In genomic region chr3:111589303-111590095, GRCh38 we compare ENCODE assay signal across 20 cellular contexts. TPM values are rescaled to one million over a fixed set of nuclear protein-coding genes. Genes with fewer than 3 reads are reported as not detected.
DNase-seq lines count a peak whose midpoint lies in the region; ATAC-seq and TF ChIP-seq lines count a peak whose summit lies in the region.
"Had no signal": no experiment of that assay in that cellular context is flagged by ENCODE, and none has a peak within 500 bp of the region (broad histone marks: within the 10 kb centered on the region; RNA-seq: fewer than 3 reads in every experiment).

No MANE protein-coding gene starts in this region.

- H3K4me3 ChIP-seq in RWPE2 (ENCODE audit: severe bottlenecking), result no peak overlapping the region
- H3K4me3 ChIP-seq in ovary, result no peak overlapping the region

- peaks cover 59% of the 10 kb centered on the region for H3K4me1 Mint-ChIP-seq in activated naive CD4-positive, alpha-beta T cell treated with anti-CD3 and anti-CD28 coated beads for 36 hours (ENCODE audit: low read depth)
- H3K4me1 Mint-ChIP-seq in stimulated activated memory B cell treated with anti-CD40 and anti-IgM and Interleukin-4, amounts not matched to agents 10 μg/mL and 1 μg/mL and 100 μg/mL, for 72 hours, result peaks cover 37% of the 10 kb centered on the region

- H3K4me3 Mint-ChIP-seq in activated naive CD4-positive, alpha-beta T cell treated with anti-CD3 and anti-CD28 coated beads for 36 hours, result peak overlapping the region; percentile 94
- no peak overlapping the region for H3K4me3 Mint-ChIP-seq in stimulated activated memory B cell treated with anti-CD40 and anti-IgM and Interleukin-4, amounts not matched to agents 10 μg/mL and 1 μg/mL and 100 μg/mL, for 72 hours

- CTCF ChIA-PET in activated naive CD4-positive, alpha-beta T cell treated with anti-CD3 and anti-CD28 coated beads for 36 hours (lab: Charles Lee), result interaction anchor here (1.0 to 11.4 kb wide), 7 partner anchors 11 to 78 kb away, joined by 3 to 88 read pairs (median 6); partner anchors contain the start of gene CD96

- intact Hi-C loops in activated naive CD4-positive, alpha-beta T cell treated with anti-CD3 and anti-CD28 coated beads for 36 hours (cut with micrococcal nuclease), result no loop called here
- intact Hi-C loops in ovary (cut with DNase I), result no loop called here

- H3K27me3 ChIP-seq in RWPE2 (ENCODE audit: insufficient read depth, poor library complexity, severe bottlenecking), result no peaks in the 10 kb centered on the region
- H3K27me3 ChIP-seq in ovary, result no peaks in the 10 kb centered on the region

- no peaks in the 10 kb centered on the region for H3K27me3 Mint-ChIP-seq in activated naive CD4-positive, alpha-beta T cell treated with anti-CD3 and anti-CD28 coated beads for 36 hours (ENCODE audit: low read depth)
- H3K27me3 Mint-ChIP-seq in stimulated activated memory B cell treated with anti-CD40 and anti-IgM and Interleukin-4, amounts not matched to agents 10 μg/mL and 1 μg/mL and 100 μg/mL, for 72 hours, result peaks cover 9% of the 10 kb centered on the region

- peaks cover 7% of the 10 kb centered on the region for H3K9me3 Mint-ChIP-seq in activated naive CD4-positive, alpha-beta T cell treated with anti-CD3 and anti-CD28 coated beads for 36 hours
- peaks cover 3% of the 10 kb centered on the region for H3K9me3 Mint-ChIP-seq in stimulated activated memory B cell treated with anti-CD40 and anti-IgM and Interleukin-4, amounts not matched to agents 10 μg/mL and 1 μg/mL and 100 μg/mL, for 72 hours

- TF ChIP-seq EP300 in ovary (IDR thresholded peaks at IDR 0.05), result no peak

- H3K4me1 ChIP-seq in RWPE2 (ENCODE audit: insufficient read depth, poor library complexity, severe bottlenecking) (peaks cover 68% of the 10 kb centered on the region), ovary (ENCODE audit: insufficient read depth) (no peaks in the 10 kb centered on the region)

- ATAC-seq in RWPE2 (ENCODE audit: low read depth) (no peak), GM19452 (IDR thresholded peaks at IDR 0.05; ENCODE audit: unreplicated experiment) (no peak), HG03196 (IDR thresholded peaks at IDR 0.05; ENCODE audit: unreplicated experiment) (no peak)
- ATAC-seq in stimulated activated memory B cell treated with anti-CD40 and anti-IgM and Interleukin-4, amounts not matched to agents 10 μg/mL and 1 μg/mL and 100 μg/mL, for 72 hours, result no peak

- 57 to 71% (median 63%) methylated on average over 2 of the region's 2 CpGs for WGBS in ovary, 3 donors

- H3K36me3 Mint-ChIP-seq in activated naive CD4-positive, alpha-beta T cell treated with anti-CD3 and anti-CD28 coated beads for 36 hours (ENCODE audit: low read depth), result peaks cover 82% of the 10 kb centered on the region
- peaks cover 22% of the 10 kb centered on the region for H3K36me3 Mint-ChIP-seq in stimulated activated memory B cell treated with anti-CD40 and anti-IgM and Interleukin-4, amounts not matched to agents 10 μg/mL and 1 μg/mL and 100 μg/mL, for 72 hours

- peaks cover 5% of the 10 kb centered on the region; the same call in 1 of the 2 replicates for H3K36me3 ChIP-seq in RWPE2 (ENCODE audit: low read depth)
- no peaks in the 10 kb centered on the region for H3K36me3 ChIP-seq in ovary

- no peak for TF ChIP-seq POLR2A in ovary (IDR thresholded peaks at IDR 0.05)

- peak overlapping the region; percentile 94 for H3K27ac ChIP-seq in RWPE2 (ENCODE audit: poor library complexity, severe bottlenecking)
- H3K27ac ChIP-seq in epithelial cell of prostate, result peak overlapping the region; percentile 97
- H3K27ac ChIP-seq in ovary, result no peak overlapping the region

- peak overlapping the region; percentile 98 for H3K27ac Mint-ChIP-seq in activated naive CD4-positive, alpha-beta T cell treated with anti-CD3 and anti-CD28 coated beads for 36 hours
- H3K27ac Mint-ChIP-seq in stimulated activated memory B cell treated with anti-CD40 and anti-IgM and Interleukin-4, amounts not matched to agents 10 μg/mL and 1 μg/mL and 100 μg/mL, for 72 hours, result peak overlapping the region; percentile 26

- no peak for DNase-seq in activated naive CD4-positive, alpha-beta T cell treated with anti-CD3 and anti-CD28 coated beads for 36 hours
- no peak for DNase-seq in activated naive CD4-positive, alpha-beta T cell (lab: John Stamatoyannopoulos, UW)
- DNase-seq in RWPE2 (ENCODE audit: low spot score), result no peak
- no peak for DNase-seq in epithelial cell of prostate (ENCODE audit: low read depth, low spot score)
- no peak for DNase-seq in ovary
- DNase-seq: activated CD4-positive, CD25-positive, alpha-beta regulatory T cell treated with anti-CD3 and anti-CD28 coated beads, Interleukin-2, amount 50 U/mL, for 72 hours; activated gamma-delta T cell; DMS79; kidney; NCI-H2081; NCI-H69; stimulated activated CD4-positive, alpha-beta T cell treated with anti-CD3 and anti-CD28 coated beads, Interleukin-4, amount 100 ng/mL, for 4 hours had no signal

- TF ChIP-seq CTCF in RWPE2 (IDR thresholded peaks at IDR 0.05; ENCODE audit: poor library complexity, severe bottlenecking) (no peak), ovary (IDR thresholded peaks at IDR 0.05) (no peak)

- no peaks in the 10 kb centered on the region for H3K9me3 ChIP-seq in RWPE2 (ENCODE audit: severe bottlenecking)
- no peaks in the 10 kb centered on the region for H3K9me3 ChIP-seq in ovary

RNA-seq across cellular contexts. Expression of gene ZBED2, which starts 5.6 kb away (rescaled TPM):
- 100 to 1,000 TPM; 394 to 397 TPM for total RNA-seq in activated naive CD4-positive, alpha-beta T cell treated with anti-CD3 and anti-CD28 coated beads for 36 hours
- total RNA-seq in ovary, result 1 to 10 TPM in 3 of 7 donors, under 1 TPM in 2, not detected in 2; 0.22 to 6.9 (median 1.5) TPM
- under 1 TPM in 1 of 2 donors, not detected in 1; 0.15 TPM for polyA plus RNA-seq in ovary
- total RNA-seq: cerebellum, H1, osteocyte, urinary bladder had no signal
- polyA plus RNA-seq: H1 had no signal

RNA-seq across cellular contexts. Expression of gene CD96, which starts 47.5 kb away (rescaled TPM):
- 10 to 100 TPM; 52.7 to 61.8 TPM for total RNA-seq in activated naive CD4-positive, alpha-beta T cell treated with anti-CD3 and anti-CD28 coated beads for 36 hours
- total RNA-seq in ovary, result 1 to 10 TPM in 2 of 7 donors, under 1 TPM in 5; 0.13 to 2.2 (median 0.72) TPM
- 1 to 10 TPM in 1 of 2 donors, under 1 TPM in 1; 0.41 to 3.0 TPM for polyA plus RNA-seq in ovary
- total RNA-seq: glomerular endothelial cell, H1, osteocyte had no signal
- polyA plus RNA-seq: H1 had no signal

Comparison
In these comparisons a context has a peak if more than half of its experiments do, and no peak if none do; other contexts are left out.
1. H3K27ac ChIP-seq: peak in RWPE2 (single experiment) and epithelial cell of prostate (single experiment); none in ovary (0 of 2).
2. RNA of gene ZBED2, which starts 5.6 kb away (total RNA-seq): 394 to 397 TPM in activated naive CD4-positive, alpha-beta T cell treated with anti-CD3 and anti-CD28 coated beads for 36 hours; 0.22 to 6.9 TPM in ovary; every median in the first group is over 10 times any median in the second.
3. RNA of gene CD96, which starts 47.5 kb away (total RNA-seq): 52.7 to 61.8 TPM in activated naive CD4-positive, alpha-beta T cell treated with anti-CD3 and anti-CD28 coated beads for 36 hours; 0.13 to 2.2 TPM in ovary; every median in the first group is over 10 times any median in the second.